Comparison of ENCODE assay signal across 8 cellular contexts in the genomic region with DNA sequence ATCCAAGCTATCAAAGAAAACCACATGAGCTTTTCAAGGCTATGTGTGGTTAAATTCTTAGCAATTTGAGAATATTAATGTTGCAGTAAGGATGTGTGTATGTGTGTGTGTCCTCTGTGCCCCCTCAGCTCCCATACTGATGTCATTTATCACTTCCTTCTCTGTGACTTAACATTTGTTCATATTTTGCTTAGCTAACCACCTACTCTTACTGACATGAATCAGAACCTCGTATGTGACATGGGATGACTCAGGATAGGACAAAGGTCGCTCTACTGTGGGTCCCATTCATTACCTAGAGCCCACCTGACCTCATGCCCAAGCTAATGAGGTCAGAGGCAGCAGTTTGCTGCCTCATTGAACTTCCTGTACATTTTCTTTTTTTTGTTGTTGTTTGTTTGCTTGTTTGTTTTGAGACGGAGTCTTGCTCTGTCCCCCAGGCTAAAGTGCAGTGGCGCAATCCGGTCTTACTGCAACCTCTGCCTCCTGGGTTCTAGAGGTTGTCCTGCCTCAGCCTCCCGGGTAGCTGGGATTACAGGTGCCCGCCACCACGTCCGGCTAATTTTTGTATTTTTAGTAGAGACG. TPM values are rescaled to one million over a fixed set of nuclear protein-coding genes. Genes with fewer than 3 reads are reported as not detected.
DNase-seq lines count a peak whose midpoint lies in the region; ATAC-seq, FAIRE-seq and TF ChIP-seq lines count a peak whose summit lies in the region.

No MANE protein-coding gene starts in this region.

- CTCF ChIA-PET in CD4-positive, alpha-beta T cell (lab: Charles Lee), result interaction anchor here (1.1 kb wide), 1 partner anchor 13 kb away, joined by 3 read pairs; no protein-coding TSS in a partner anchor

- no peak overlapping the region for H3K4me3 ChIP-seq in sigmoid colon

- H3K27ac ChIP-seq in CD4-positive, alpha-beta T cell (ENCODE audit: low read depth, low read length), result no peak overlapping the region
- H3K27ac ChIP-seq in sigmoid colon, result no peak overlapping the region

- no peak for TF ChIP-seq CTCF in CD4-positive, alpha-beta T cell (IDR thresholded peaks at IDR 0.05)
- no peak for TF ChIP-seq CTCF in sigmoid colon (IDR thresholded peaks at IDR 0.05)

- no peaks in the 10 kb centered on the region for H3K36me3 ChIP-seq in sigmoid colon

- H3K4me1 ChIP-seq in sigmoid colon, result peaks cover 0 to 25% (median 20%) of the 10 kb centered on the region in 4 donors

- no peaks in the 10 kb centered on the region for H3K9me3 Mint-ChIP-seq in CD4-positive, alpha-beta T cell

- no peak for TF ChIP-seq POLR2A in sigmoid colon (IDR thresholded peaks at IDR 0.05)

- peaks cover 69% of the 10 kb centered on the region for H3K27me3 Mint-ChIP-seq in CD4-positive, alpha-beta T cell

- peaks cover 12% of the 10 kb centered on the region for H3K27me3 ChIP-seq in CD4-positive, alpha-beta T cell (ENCODE audit: control insufficient read depth, insufficient read depth, low read length)
- no peaks in the 10 kb centered on the region for H3K27me3 ChIP-seq in sigmoid colon

- H3K36me3 Mint-ChIP-seq in CD4-positive, alpha-beta T cell (ENCODE audit: low read depth), result no peaks in the 10 kb centered on the region

- 42 to 59% methylated on average over 10 of the region's 10 CpGs for WGBS in sigmoid colon, 2 donors

- no peak for DNase-seq in CD4-positive, alpha-beta T cell
- DNase-seq in H4 (ENCODE audit: low spot score) (peak; percentile 51), RCC 7860 (ENCODE audit: low spot score) (peak; percentile 89), iris pigment epithelial cell (ENCODE audit: low read depth) (peak; percentile 58), NCI-H82 treated with DMSO at 0.1 percent for 48 hours (lab: John Stamatoyannopoulos, UW; ENCODE audit: unreplicated experiment) (no peak), sigmoid colon (no peak), NCI-H446 treated with DMSO at 0.1 percent for 48 hours (lab: John Stamatoyannopoulos, UW) (no peak), putamen (ENCODE audit: low spot score) (no peak)

- TF ChIP-seq EP300 in sigmoid colon (IDR thresholded peaks at IDR 0.05), result no peak

- H3K4me1 Mint-ChIP-seq in CD4-positive, alpha-beta T cell (ENCODE audit: low read depth), result no peaks in the 10 kb centered on the region

- H3K4me3 Mint-ChIP-seq in CD4-positive, alpha-beta T cell, result no peak overlapping the region

- intact Hi-C loops in CD4-positive, alpha-beta T cell (cut with DNase I, micrococcal nuclease), result loop anchor here (1.0 kb wide), 1 partner anchor 196 kb away; no protein-coding TSS in a partner anchor
- intact Hi-C loops in sigmoid colon (cut with DNase I), result loop anchor here (2.0 to 5.0 kb wide), 3 partner anchors 90 to 195 kb away; partner anchors contain the start of gene ACSL3

- FAIRE-seq in RCC 7860 (lab: Jason Lieb, UNC), result no peak

- no peak overlapping the region for H3K27ac Mint-ChIP-seq in CD4-positive, alpha-beta T cell

- no peaks in the 10 kb centered on the region for H3K9me3 ChIP-seq in CD4-positive, alpha-beta T cell (ENCODE audit: control insufficient read depth, low read length)
- no peaks in the 10 kb centered on the region for H3K9me3 ChIP-seq in sigmoid colon

- ATAC-seq in CD4-positive, alpha-beta T cell (ENCODE audit: poor library complexity), result peak; percentile 44

- POLR2A ChIA-PET in CD4-positive, alpha-beta T cell (lab: Charles Lee), result no interaction called here

RNA-seq across cellular contexts. Expression of gene MOGAT1, which starts 36.3 kb away (rescaled TPM):
- total RNA-seq in CD4-positive, alpha-beta T cell, result not detected
- total RNA-seq in H4 (2014; rRNA removed; shearing (Covaris generic)), result not detected in 2 replicates
- total RNA-seq in sigmoid colon, result not detected
- polyA plus RNA-seq in sigmoid colon, result not detected

RNA-seq across cellular contexts. Expression of gene FARSB, which starts 51.9 kb away (rescaled TPM):
- 1 to 10 TPM; 7.8 to 8.7 TPM for total RNA-seq in CD4-positive, alpha-beta T cell
- 33.2 and 46.4 TPM in 2 replicates for total RNA-seq in H4 (2014; rRNA removed; shearing (Covaris generic))
- 10 to 100 TPM in 3 of 4 donors, 1 to 10 TPM in 1; 8.3 to 15.6 (median 15.3) TPM for total RNA-seq in sigmoid colon
- 10 to 100 TPM; 11.4 to 23.0 (median 12.9) TPM for polyA plus RNA-seq in sigmoid colon

Comparison
In these comparisons a context has a peak if more than half of its experiments do, and no peak if none do; other contexts are left out.
1. DNase-seq: peak in H4 (single experiment), RCC 7860 (single experiment) and iris pigment epithelial cell (single experiment); none in CD4-positive, alpha-beta T cell (0 of 10), NCI-H82 treated with DMSO at 0.1 percent for 48 hours (single experiment), sigmoid colon (single experiment), NCI-H446 treated with DMSO at 0.1 percent for 48 hours (single experiment) and putamen (single experiment).